In the genomic region with DNA sequence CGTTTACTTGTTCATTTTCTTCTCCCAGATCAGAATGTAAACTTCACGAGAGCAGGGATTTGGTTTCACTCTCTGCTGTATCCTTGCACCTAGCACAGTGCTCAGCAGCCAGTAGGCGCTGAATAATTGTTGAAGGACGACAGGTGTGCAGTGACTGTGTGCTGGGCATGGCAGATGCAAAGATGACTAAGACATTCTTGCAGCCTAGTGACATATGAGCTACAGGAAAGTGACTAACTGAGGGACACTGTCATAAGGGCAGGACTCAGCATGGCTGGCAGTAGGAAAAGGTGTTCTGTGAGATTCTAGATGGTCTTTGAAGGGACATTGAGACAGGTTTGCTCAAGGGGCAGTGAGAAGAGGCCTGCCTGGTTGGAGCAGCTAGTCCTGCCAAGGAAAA, we compare ENCODE assay signal across 1 cellular context.
TF ChIP-seq lines count a peak whose summit lies in the region.

No MANE protein-coding gene starts in this region.

TF ChIP-seq in HepG2, 621 proteins besides CTCF, POLR2A, EP300 and RAD21 (continued from another document):
- TF ChIP-seq, protein P1, sequence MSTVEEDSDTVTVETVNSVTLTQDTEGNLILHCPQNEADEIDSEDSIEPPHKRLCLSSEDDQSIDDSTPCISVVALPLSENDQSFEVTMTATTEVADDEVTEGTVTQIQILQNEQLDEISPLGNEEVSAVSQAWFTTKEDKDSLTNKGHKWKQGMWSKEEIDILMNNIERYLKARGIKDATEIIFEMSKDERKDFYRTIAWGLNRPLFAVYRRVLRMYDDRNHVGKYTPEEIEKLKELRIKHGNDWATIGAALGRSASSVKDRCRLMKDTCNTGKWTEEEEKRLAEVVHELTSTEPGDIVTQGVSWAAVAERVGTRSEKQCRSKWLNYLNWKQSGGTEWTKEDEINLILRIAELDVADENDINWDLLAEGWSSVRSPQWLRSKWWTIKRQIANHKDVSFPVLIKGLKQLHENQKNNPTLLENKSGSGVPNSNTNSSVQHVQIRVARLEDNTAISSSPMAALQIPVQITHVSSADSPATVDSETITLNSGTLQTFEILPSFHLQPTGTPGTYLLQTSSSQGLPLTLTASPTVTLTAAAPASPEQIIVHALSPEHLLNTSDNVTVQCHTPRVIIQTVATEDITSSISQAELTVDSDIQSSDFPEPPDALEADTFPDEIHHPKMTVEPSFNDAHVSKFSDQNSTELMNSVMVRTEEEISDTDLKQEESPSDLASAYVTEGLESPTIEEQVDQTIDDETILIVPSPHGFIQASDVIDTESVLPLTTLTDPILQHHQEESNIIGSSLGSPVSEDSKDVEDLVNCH (CRISPR knock-in tag; IDR thresholded peaks at IDR 0.05) = no peak
- TF ChIP-seq, protein P2, sequence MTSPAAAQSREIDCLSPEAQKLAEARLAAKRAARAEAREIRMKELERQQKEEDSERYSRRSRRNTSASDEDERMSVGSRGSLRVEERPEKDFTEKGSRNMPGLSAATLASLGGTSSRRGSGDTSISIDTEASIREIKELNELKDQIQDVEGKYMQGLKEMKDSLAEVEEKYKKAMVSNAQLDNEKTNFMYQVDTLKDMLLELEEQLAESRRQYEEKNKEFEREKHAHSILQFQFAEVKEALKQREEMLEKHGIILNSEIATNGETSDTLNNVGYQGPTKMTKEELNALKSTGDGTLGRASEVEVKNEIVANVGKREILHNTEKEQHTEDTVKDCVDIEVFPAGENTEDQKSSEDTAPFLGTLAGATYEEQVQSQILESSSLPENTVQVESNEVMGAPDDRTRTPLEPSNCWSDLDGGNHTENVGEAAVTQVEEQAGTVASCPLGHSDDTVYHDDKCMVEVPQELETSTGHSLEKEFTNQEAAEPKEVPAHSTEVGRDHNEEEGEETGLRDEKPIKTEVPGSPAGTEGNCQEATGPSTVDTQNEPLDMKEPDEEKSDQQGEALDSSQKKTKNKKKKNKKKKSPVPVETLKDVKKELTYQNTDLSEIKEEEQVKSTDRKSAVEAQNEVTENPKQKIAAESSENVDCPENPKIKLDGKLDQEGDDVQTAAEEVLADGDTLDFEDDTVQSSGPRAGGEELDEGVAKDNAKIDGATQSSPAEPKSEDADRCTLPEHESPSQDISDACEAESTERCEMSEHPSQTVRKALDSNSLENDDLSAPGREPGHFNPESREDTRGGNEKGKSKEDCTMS (CRISPR knock-in tag; conservative IDR thresholded peaks at IDR 0.05) = no peak
- TF ChIP-seq JUN (CRISPR knock-in tag; IDR thresholded peaks at IDR 0.05) (0 out of 2 replicates have a peak, but pooled peaks have one; percentile 39), ZNF160 (CRISPR knock-in tag; IDR thresholded peaks at IDR 0.05) (no peak), XRCC5 (optimal IDR thresholded peaks at IDR 0.05; ENCODE audit: low read length) (no peak), DNMT3B (CRISPR knock-in tag; conservative IDR thresholded peaks at IDR 0.05) (no peak; the same call in 1 of the 2 replicates), RXRB (CRISPR knock-in tag; IDR thresholded peaks at IDR 0.05; ENCODE audit: borderline replicate concordance) (no peak), ZNF788 (CRISPR knock-in tag; IDR thresholded peaks at IDR 0.05; ENCODE audit: borderline replicate concordance) (no peak), MBNL3 (CRISPR knock-in tag; conservative IDR thresholded peaks at IDR 0.05) (no peak), RNF2 (conservative IDR thresholded peaks at IDR 0.05; ENCODE audit: low read depth) (no peak), ZKSCAN8 (CRISPR knock-in tag; IDR thresholded peaks at IDR 0.05; ENCODE audit: borderline replicate concordance) (peak; percentile 100), ZFYVE20 (CRISPR knock-in tag; IDR thresholded peaks at IDR 0.05; ENCODE audit: borderline replicate concordance, low read depth) (no peak), TEAD2 (CRISPR knock-in tag; IDR thresholded peaks at IDR 0.05) (no peak), RFX5 (IDR thresholded peaks at IDR 0.05; ENCODE audit: low read depth, low read length) (0 out of 2 replicates have a peak, but pooled peaks have one; percentile 60), SNRNP70 (IDR thresholded peaks at IDR 0.05; ENCODE audit: low read depth, low read length) (no peak), ZNF674 (CRISPR knock-in tag; IDR thresholded peaks at IDR 0.05; ENCODE audit: low read depth) (no peak), GATAD2A (CRISPR knock-in tag; IDR thresholded peaks at IDR 0.05) (0 out of 2 replicates have a peak, but pooled peaks have one; percentile 29), FOSL2 (CRISPR knock-in tag; IDR thresholded peaks at IDR 0.05) (peak; percentile 89), ZNF253 (CRISPR knock-in tag; IDR thresholded peaks at IDR 0.05; ENCODE audit: borderline replicate concordance) (no peak), STAG1 (CRISPR knock-in tag; IDR thresholded peaks at IDR 0.05) (peak; percentile 20; the same call in 1 of the 2 replicates)
- TF ChIP-seq, protein P3, sequence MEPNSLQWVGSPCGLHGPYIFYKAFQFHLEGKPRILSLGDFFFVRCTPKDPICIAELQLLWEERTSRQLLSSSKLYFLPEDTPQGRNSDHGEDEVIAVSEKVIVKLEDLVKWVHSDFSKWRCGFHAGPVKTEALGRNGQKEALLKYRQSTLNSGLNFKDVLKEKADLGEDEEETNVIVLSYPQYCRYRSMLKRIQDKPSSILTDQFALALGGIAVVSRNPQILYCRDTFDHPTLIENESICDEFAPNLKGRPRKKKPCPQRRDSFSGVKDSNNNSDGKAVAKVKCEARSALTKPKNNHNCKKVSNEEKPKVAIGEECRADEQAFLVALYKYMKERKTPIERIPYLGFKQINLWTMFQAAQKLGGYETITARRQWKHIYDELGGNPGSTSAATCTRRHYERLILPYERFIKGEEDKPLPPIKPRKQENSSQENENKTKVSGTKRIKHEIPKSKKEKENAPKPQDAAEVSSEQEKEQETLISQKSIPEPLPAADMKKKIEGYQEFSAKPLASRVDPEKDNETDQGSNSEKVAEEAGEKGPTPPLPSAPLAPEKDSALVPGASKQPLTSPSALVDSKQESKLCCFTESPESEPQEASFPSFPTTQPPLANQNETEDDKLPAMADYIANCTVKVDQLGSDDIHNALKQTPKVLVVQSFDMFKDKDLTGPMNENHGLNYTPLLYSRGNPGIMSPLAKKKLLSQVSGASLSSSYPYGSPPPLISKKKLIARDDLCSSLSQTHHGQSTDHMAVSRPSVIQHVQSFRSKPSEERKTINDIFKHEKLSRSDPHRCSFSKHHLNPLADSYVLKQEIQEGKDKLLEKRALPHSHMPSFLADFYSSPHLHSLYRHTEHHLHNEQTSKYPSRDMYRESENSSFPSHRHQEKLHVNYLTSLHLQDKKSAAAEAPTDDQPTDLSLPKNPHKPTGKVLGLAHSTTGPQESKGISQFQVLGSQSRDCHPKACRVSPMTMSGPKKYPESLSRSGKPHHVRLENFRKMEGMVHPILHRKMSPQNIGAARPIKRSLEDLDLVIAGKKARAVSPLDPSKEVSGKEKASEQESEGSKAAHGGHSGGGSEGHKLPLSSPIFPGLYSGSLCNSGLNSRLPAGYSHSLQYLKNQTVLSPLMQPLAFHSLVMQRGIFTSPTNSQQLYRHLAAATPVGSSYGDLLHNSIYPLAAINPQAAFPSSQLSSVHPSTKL (CRISPR knock-in tag; IDR thresholded peaks at IDR 0.05) = peak; percentile 25; the same call in 1 of the 2 replicates
- TF ChIP-seq, protein P4, sequence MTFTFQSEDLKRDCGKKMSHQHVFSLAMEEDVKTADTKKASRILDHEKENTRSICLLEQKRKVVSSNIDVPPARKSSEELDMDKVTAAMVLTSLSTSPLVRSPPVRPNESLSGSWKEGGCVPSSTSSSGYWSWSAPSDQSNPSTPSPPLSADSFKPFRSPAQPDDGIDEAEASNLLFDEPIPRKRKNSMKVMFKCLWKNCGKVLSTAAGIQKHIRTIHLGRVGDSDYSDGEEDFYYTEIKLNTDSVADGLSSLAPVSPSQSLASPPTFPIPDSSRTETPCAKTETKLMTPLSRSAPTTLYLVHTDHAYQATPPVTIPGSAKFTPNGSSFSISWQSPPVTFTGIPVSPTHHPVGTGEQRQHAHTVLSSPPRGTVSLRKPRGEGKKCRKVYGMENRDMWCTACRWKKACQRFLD (CRISPR knock-in tag; IDR thresholded peaks at IDR 0.05; ENCODE audit: borderline replicate concordance) = no peak
- TF ChIP-seq, protein P5, sequence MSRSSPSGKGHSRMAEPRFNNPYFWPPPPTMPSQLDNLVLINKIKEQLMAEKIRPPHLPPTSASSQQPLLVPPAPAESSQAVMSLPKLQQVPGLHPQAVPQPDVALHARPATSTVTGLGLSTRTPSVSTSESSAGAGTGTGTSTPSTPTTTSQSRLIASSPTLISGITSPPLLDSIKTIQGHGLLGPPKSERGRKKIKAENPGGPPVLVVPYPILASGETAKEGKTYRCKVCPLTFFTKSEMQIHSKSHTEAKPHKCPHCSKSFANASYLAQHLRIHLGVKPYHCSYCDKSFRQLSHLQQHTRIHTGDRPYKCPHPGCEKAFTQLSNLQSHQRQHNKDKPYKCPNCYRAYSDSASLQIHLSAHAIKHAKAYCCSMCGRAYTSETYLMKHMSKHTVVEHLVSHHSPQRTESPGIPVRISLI (CRISPR knock-in tag; IDR thresholded peaks at IDR 0.05; ENCODE audit: borderline replicate concordance) = no peak
- TF ChIP-seq, protein P6, sequence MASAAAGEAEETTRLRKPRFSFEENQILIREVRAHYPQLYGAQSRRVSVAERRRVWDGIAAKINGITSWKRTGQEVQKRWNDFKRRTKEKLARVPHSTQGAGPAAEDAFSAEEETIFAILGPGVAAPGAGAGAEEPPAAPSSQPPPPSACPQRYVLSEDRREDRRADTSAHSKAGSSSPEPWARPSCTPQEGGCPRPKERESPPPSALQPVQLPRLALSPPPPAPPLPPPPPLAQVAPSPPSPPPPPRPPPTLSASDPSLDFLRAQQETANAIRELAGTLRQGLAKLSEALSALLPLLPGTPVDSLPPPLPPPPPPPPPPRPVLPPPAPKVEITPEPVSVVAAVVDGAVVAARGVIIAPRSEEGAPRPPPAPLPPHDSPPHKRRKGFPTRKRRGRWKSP (CRISPR knock-in tag; IDR thresholded peaks at IDR 0.05) = no peak
- TF ChIP-seq, protein P7, sequence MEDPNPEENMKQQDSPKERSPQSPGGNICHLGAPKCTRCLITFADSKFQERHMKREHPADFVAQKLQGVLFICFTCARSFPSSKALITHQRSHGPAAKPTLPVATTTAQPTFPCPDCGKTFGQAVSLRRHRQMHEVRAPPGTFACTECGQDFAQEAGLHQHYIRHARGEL (CRISPR knock-in tag; IDR thresholded peaks at IDR 0.05) = no peak
- TF ChIP-seq, protein P8, sequence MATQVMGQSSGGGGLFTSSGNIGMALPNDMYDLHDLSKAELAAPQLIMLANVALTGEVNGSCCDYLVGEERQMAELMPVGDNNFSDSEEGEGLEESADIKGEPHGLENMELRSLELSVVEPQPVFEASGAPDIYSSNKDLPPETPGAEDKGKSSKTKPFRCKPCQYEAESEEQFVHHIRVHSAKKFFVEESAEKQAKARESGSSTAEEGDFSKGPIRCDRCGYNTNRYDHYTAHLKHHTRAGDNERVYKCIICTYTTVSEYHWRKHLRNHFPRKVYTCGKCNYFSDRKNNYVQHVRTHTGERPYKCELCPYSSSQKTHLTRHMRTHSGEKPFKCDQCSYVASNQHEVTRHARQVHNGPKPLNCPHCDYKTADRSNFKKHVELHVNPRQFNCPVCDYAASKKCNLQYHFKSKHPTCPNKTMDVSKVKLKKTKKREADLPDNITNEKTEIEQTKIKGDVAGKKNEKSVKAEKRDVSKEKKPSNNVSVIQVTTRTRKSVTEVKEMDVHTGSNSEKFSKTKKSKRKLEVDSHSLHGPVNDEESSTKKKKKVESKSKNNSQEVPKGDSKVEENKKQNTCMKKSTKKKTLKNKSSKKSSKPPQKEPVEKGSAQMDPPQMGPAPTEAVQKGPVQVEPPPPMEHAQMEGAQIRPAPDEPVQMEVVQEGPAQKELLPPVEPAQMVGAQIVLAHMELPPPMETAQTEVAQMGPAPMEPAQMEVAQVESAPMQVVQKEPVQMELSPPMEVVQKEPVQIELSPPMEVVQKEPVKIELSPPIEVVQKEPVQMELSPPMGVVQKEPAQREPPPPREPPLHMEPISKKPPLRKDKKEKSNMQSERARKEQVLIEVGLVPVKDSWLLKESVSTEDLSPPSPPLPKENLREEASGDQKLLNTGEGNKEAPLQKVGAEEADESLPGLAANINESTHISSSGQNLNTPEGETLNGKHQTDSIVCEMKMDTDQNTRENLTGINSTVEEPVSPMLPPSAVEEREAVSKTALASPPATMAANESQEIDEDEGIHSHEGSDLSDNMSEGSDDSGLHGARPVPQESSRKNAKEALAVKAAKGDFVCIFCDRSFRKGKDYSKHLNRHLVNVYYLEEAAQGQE (IDR thresholded peaks at IDR 0.05; ENCODE audit: borderline replicate concordance in 1 of 2, low read depth in 1 of 2, low read length in 2 of 2) = no peak
- TF ChIP-seq, protein P9, sequence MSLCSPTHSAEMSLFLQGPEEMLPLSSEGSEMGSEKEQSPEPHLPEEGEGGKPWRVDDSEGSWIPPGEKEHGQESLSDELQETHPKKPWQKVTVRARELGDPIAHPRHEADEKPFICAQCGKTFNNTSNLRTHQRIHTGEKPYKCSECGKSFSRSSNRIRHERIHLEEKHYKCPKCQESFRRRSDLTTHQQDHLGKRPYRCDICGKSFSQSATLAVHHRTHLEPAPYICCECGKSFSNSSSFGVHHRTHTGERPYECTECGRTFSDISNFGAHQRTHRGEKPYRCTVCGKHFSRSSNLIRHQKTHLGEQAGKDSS (CRISPR knock-in tag; IDR thresholded peaks at IDR 0.05; ENCODE audit: borderline replicate concordance, low read depth) = peak; percentile 100
- TF ChIP-seq, protein P10, sequence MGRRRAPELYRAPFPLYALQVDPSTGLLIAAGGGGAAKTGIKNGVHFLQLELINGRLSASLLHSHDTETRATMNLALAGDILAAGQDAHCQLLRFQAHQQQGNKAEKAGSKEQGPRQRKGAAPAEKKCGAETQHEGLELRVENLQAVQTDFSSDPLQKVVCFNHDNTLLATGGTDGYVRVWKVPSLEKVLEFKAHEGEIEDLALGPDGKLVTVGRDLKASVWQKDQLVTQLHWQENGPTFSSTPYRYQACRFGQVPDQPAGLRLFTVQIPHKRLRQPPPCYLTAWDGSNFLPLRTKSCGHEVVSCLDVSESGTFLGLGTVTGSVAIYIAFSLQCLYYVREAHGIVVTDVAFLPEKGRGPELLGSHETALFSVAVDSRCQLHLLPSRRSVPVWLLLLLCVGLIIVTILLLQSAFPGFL (CRISPR knock-in tag; IDR thresholded peaks at IDR 0.05) = 0 out of 2 replicates have a peak, but pooled peaks have one; percentile 33
